In genomic region chr1:36157973-36158826, GRCh38 we compare ENCODE assay signal across 8 cellular contexts. TPM values are rescaled to one million over a fixed set of nuclear protein-coding genes. Genes with fewer than 3 reads are reported as not detected.
DNase-seq lines count a peak whose midpoint lies in the region; ATAC-seq, FAIRE-seq and TF ChIP-seq lines count a peak whose summit lies in the region.

No MANE protein-coding gene starts in this region.

- dilution Hi-C loops in IMR-90 (cut with HindIII; ENCODE audit: low sequenced_read_pairs, unreplicated experiment), result no loop called here

- H3K36me3 ChIP-seq in IMR-90 (ENCODE audit: control insufficient read depth, insufficient read depth, low read length) (peaks cover 15% of the 10 kb centered on the region), bronchial epithelial cell (ENCODE audit: control insufficient read depth, insufficient read depth, low read length) (peaks cover 3% of the 10 kb centered on the region), mucosa of stomach (ENCODE audit: control insufficient read depth, insufficient read depth, low read length) (no peaks in the 10 kb centered on the region)

- no peak for TF ChIP-seq EP300 in A549 (IDR thresholded peaks at IDR 0.05)

- H2AFZ ChIP-seq in IMR-90 (replicated peaks; ENCODE audit: low read length, poor library complexity), result no peak overlapping the region

- TF ChIP-seq RAD21 in A549 (conservative IDR thresholded peaks at IDR 0.05 in 1 of 2, IDR thresholded peaks at IDR 0.05 in 1 of 2), result no peak
- TF ChIP-seq RAD21 in IMR-90 (IDR thresholded peaks at IDR 0.05; ENCODE audit: low read length), result no peak

- peak overlapping the region; percentile 98 for H2AK5ac ChIP-seq in IMR-90 (ENCODE audit: low read depth, low read length)

- H3K4me1 ChIP-seq in A549 (peaks cover 64% of the 10 kb centered on the region), IMR-90 (ENCODE audit: control insufficient read depth, insufficient read depth, low read length) (peaks cover 27% of the 10 kb centered on the region), mucosa of stomach (ENCODE audit: control insufficient read depth, insufficient read depth, low read length) (peaks cover 59% of the 10 kb centered on the region)

- in situ Hi-C loops in IMR-90 (cut with MboI; ENCODE audit: low sequenced_read_pairs), result no loop called here

- H4K91ac ChIP-seq in IMR-90 (ENCODE audit: insufficient read depth, low read depth, low read length), result no peak overlapping the region

- FAIRE-seq in A549 (lab: Jason Lieb, UNC) (no peak), bronchial epithelial cell (lab: Jason Lieb, UNC) (no peak)

- intact Hi-C loops in IMR-90 (cut with micrococcal nuclease), result loop anchor here (5.0 kb wide), 1 partner anchor 44 kb away; no protein-coding TSS in a partner anchor

- H3K27me3 ChIP-seq in IMR-90 (ENCODE audit: control insufficient read depth, insufficient read depth, low read length) (no peaks in the 10 kb centered on the region), bronchial epithelial cell (ENCODE audit: control insufficient read depth, insufficient read depth, low read length) (no peaks in the 10 kb centered on the region), mucosa of stomach (ENCODE audit: control insufficient read depth, insufficient read depth, low read length) (no peaks in the 10 kb centered on the region)

- TF ChIP-seq POLR2A in A549 (IDR thresholded peaks at IDR 0.05; ENCODE audit: low read length) (no peak), IMR-90 (IDR thresholded peaks at IDR 0.05; ENCODE audit: low read depth, low read length) (no peak)

- BruUV-seq in IMR-90 (replicated peaks; lab: Mats Ljungman, UMichigan), result no TSS peak

- H3K9me3 ChIP-seq in A549, result no peaks in the 10 kb centered on the region
- no peaks in the 10 kb centered on the region for H3K9me3 ChIP-seq in IMR-90 (ENCODE audit: control insufficient read depth, insufficient read depth, low read length)
- H3K9me3 ChIP-seq in mucosa of stomach (ENCODE audit: control insufficient read depth, low read length), result no peaks in the 10 kb centered on the region

- H3K18ac ChIP-seq in IMR-90 (ENCODE audit: low read depth, low read length), result no peak overlapping the region

- no peak overlapping the region for H2BK20ac ChIP-seq in IMR-90 (ENCODE audit: low read depth, low read length)

- H3K27ac ChIP-seq in A549, result peak overlapping the region; percentile 98 to 99; a peak in 4 of 6 replicates
- peak overlapping the region; percentile 97 for H3K27ac ChIP-seq in IMR-90 (ENCODE audit: insufficient read depth, low read length)

- no peak overlapping the region for H4K5ac ChIP-seq in IMR-90 (ENCODE audit: low read depth, low read length)

- peaks cover 67% of the 10 kb centered on the region for H4K20me1 ChIP-seq in IMR-90 (ENCODE audit: insufficient read depth, low read length)

- H3K9ac ChIP-seq in IMR-90 (ENCODE audit: low read depth, low read length) (peak overlapping the region; percentile 99), mucosa of stomach (ENCODE audit: low read length) (peak overlapping the region; percentile 83)

- H3K4me3 ChIP-seq in A549 (peak overlapping the region; percentile 99), IMR-90 (ENCODE audit: insufficient read depth, low read depth, low read length) (peak overlapping the region; percentile 98), bronchial epithelial cell (ENCODE audit: low read depth, low read length) (peak overlapping the region; percentile 82), mucosa of stomach (ENCODE audit: low read length) (no peak overlapping the region)

- 73% methylated on average over 8 of the region's 9 CpGs for WGBS in A549 (ENCODE audit: missing lambda C conversion rate)
- 80% methylated on average over 2 of the region's 9 CpGs; no CpG with 5 or more reads in 1 of the 2 experiments for WGBS in IMR-90 (ENCODE audit: extremely low coverage in 2 of 2, insufficient read length in 1 of 2), 2 experiments

- H3K9me1 ChIP-seq in IMR-90 (ENCODE audit: insufficient read depth, low read length), result peaks cover 27% of the 10 kb centered on the region

- peak overlapping the region; percentile 99 for H2BK5ac ChIP-seq in IMR-90 (ENCODE audit: low read depth, low read length, poor library complexity, severe bottlenecking)

- peaks cover 6 to 53% of the 10 kb centered on the region in 2 experiments; a peak in 3 of 4 replicates for H3K79me1 ChIP-seq in IMR-90 (ENCODE audit: low read depth in 1 of 2, low read length in 2 of 2)

- H3K23ac ChIP-seq in IMR-90 (ENCODE audit: low read depth, low read length), result peak overlapping the region; percentile 96

- DNase-seq in A549 (ENCODE audit: low read depth in 1 of 2, low spot score in 1 of 2) (no peak), IMR-90 (no peak), bronchial epithelial cell (ENCODE audit: low read depth) (no peak), SIG-M5 treated with dmso at 0.1 percent for 504 hours (lab: John Stamatoyannopoulos, UW; ENCODE audit: unreplicated experiment) (no peak), NCI-H510A treated with DMSO at 0.1 percent for 48 hours (lab: John Stamatoyannopoulos, UW) (no peak), kidney glomerular epithelial cell (lab: John Stamatoyannopoulos, UW) (no peak)
- DNase-seq in stimulated activated CD4-positive, alpha-beta T cell treated with anti-CD3 and anti-CD28 coated beads, Interleukin-15, amount 100 ng/mL, for 24 hours, result no peak

- peak overlapping the region; percentile 71; the same call in 1 of the 2 replicates for H3K4ac ChIP-seq in IMR-90 (ENCODE audit: low read depth, low read length)

- 0 out of 2 replicates have a peak overlapping the region, but pooled peaks have one; percentile 26 for H3K56ac ChIP-seq in IMR-90 (ENCODE audit: extremely low read depth, insufficient read depth, low read length)

- no peak overlapping the region for H2BK15ac ChIP-seq in IMR-90 (ENCODE audit: low read depth, low read length)

- POLR2A ChIA-PET in A549 (lab: Yijun Ruan, JAX), result no interaction called here
- POLR2A ChIA-PET in IMR-90 (lab: Charles Lee; ENCODE audit: unreplicated experiment), result no interaction called here

- H3K4me2 ChIP-seq in A549 (peak overlapping the region; percentile 99), IMR-90 (ENCODE audit: low read depth, low read length) (peak overlapping the region; percentile 64)

- no peak overlapping the region for H2BK120ac ChIP-seq in IMR-90 (ENCODE audit: low read depth, low read length)

- CTCF ChIA-PET in A549 (lab: Yijun Ruan, JAX) (interaction anchor here (1.3 to 7.1 kb wide), 3 partner anchors 7 to 30 kb away, joined by 3 to 82 read pairs (median 12); partner anchors contain the start of gene TRAPPC3), IMR-90 (lab: Yijun Ruan, JAX) (interaction anchor here (0.6 to 2.3 kb wide), 2 partner anchors 30 to 156 kb away, joined by 8 to 10 read pairs; no protein-coding TSS in a partner anchor)

- H4K8ac ChIP-seq in IMR-90 (ENCODE audit: low read depth in 2 of 2, low read length in 2 of 2), result peak overlapping the region in 1 of 2 experiments; percentile 22; a peak in 1 of 4 replicates

- TF ChIP-seq CTCF in A549 (IDR thresholded peaks at IDR 0.05), result no peak
- TF ChIP-seq CTCF in IMR-90 (conservative IDR thresholded peaks at IDR 0.05; ENCODE audit: low read depth, low read length), result no peak
- TF ChIP-seq CTCF in bronchial epithelial cell (IDR thresholded peaks at IDR 0.05; ENCODE audit: insufficient read depth, low read length, severe bottlenecking), result no peak

- H2AK9ac ChIP-seq in IMR-90 (replicated peaks; ENCODE audit: low read depth, low read length, poor library complexity), result peak overlapping the region; percentile 100

- H3K14ac ChIP-seq in IMR-90 (replicated peaks; ENCODE audit: low read depth, low read length), result peak overlapping the region; percentile 57; the same call in 1 of the 2 replicates

- ATAC-seq in A549, result no peak
- ATAC-seq in IMR-90 (ENCODE audit: low read depth), result no peak

TF ChIP-seq in IMR-90, 13 proteins besides CTCF, POLR2A, EP300 and RAD21:
- TF ChIP-seq CEBPB (IDR thresholded peaks at IDR 0.05; ENCODE audit: low read depth, low read length) (no peak), MXI1 (IDR thresholded peaks at IDR 0.05; ENCODE audit: borderline replicate concordance, low read depth, low read length) (peak; percentile 54; the same call in 1 of the 2 replicates)

RNA-seq across cellular contexts. Expression of gene MAP7D1, which starts 2.2 kb away (rescaled TPM):
- polyA plus RNA-seq in A549 (2011; rRNA removed) (15.4 and 16.4 TPM in 2 replicates), A549 (2017; fragmentation: RNase III; extraction: RNeasy Plus Mini Kit Qiagen cat#74134 plus additional on column Dnase treatment) (74.9 to 79.0 TPM (median 75.0 TPM) in 3 replicates), IMR-90 (2012; rRNA removed) (81.9 and 83.2 TPM in 2 replicates)
- 65.2 and 90.0 TPM in 2 replicates for polyA plus RNA-seq in A549 (2012; cell fraction: cytosol; rRNA removed)
- polyA plus RNA-seq in A549 (2012; cell fraction: nucleus; rRNA removed), result 113 and 167 TPM in 2 replicates
- polyA minus RNA-seq in A549 (2011; rRNA and poly(A)+ RNA removed), result 15.5 and 28.3 TPM in 2 replicates
- total RNA-seq in IMR-90 (2012; rRNA removed) (30.8 and 32.3 TPM in 2 replicates), bronchial epithelial cell (54.5 and 75.1 TPM in 2 replicates)
- polyA plus RNA-seq in IMR-90 (2012; cell fraction: cytosol; rRNA removed), result 96.4 and 165 TPM in 2 replicates
- 182 and 323 TPM in 2 replicates for polyA plus RNA-seq in IMR-90 (2012; cell fraction: nucleus; rRNA removed; ENCODE audit: low replicate concordance)

RNA-seq across cellular contexts. Expression of gene TRAPPC3, which starts 8.9 kb away (rescaled TPM):
- polyA plus RNA-seq in A549 (2011; rRNA removed) (62.2 and 67.0 TPM in 2 replicates), A549 (2017; fragmentation: RNase III; extraction: RNeasy Plus Mini Kit Qiagen cat#74134 plus additional on column Dnase treatment) (103 to 109 TPM (median 105 TPM) in 3 replicates), IMR-90 (2012; rRNA removed) (63.5 and 77.8 TPM in 2 replicates)
- 69.5 and 75.1 TPM in 2 replicates for polyA plus RNA-seq in A549 (2012; cell fraction: cytosol; rRNA removed)
- polyA plus RNA-seq in A549 (2012; cell fraction: nucleus; rRNA removed), result 27.5 and 54.4 TPM in 2 replicates
- polyA minus RNA-seq in A549 (2011; rRNA and poly(A)+ RNA removed), result 16.7 and 17.4 TPM in 2 replicates
- total RNA-seq in IMR-90 (2012; rRNA removed) (76.0 and 101 TPM in 2 replicates), bronchial epithelial cell (86.8 and 105 TPM in 2 replicates)
- 67.3 and 70.8 TPM in 2 replicates for polyA plus RNA-seq in IMR-90 (2012; cell fraction: cytosol; rRNA removed)
- 31.1 and 62.4 TPM in 2 replicates for polyA plus RNA-seq in IMR-90 (2012; cell fraction: nucleus; rRNA removed; ENCODE audit: low replicate concordance)

RNA-seq across cellular contexts. Expression of gene COL8A2, which starts 33.2 kb away (rescaled TPM):
- polyA plus RNA-seq in A549 (2011; rRNA removed) (0.05 and 0.12 TPM in 2 replicates), A549 (2017; fragmentation: RNase III; extraction: RNeasy Plus Mini Kit Qiagen cat#74134 plus additional on column Dnase treatment) (0.07 to 0.16 TPM (median 0.12 TPM) in 3 replicates), IMR-90 (2012; rRNA removed) (0.83 and 1.1 TPM in 2 replicates)
- polyA plus RNA-seq in A549 (2012; cell fraction: cytosol; rRNA removed), result 0.05 and 0.09 TPM in 2 replicates
- polyA plus RNA-seq in A549 (2012; cell fraction: nucleus; rRNA removed), result 0.11 and 0.13 TPM in 2 replicates
- polyA minus RNA-seq in A549 (2011; rRNA and poly(A)+ RNA removed), result 0.08 and 0.10 TPM in 2 replicates
- total RNA-seq in IMR-90 (2012; rRNA removed) (0.54 and 0.56 TPM in 2 replicates), bronchial epithelial cell (1.6 and 3.3 TPM in 2 replicates)
- polyA plus RNA-seq in IMR-90 (2012; cell fraction: cytosol; rRNA removed), result 0.82 and 1.6 TPM in 2 replicates
- polyA plus RNA-seq in IMR-90 (2012; cell fraction: nucleus; rRNA removed; ENCODE audit: low replicate concordance), result 0.79 and 0.88 TPM in 2 replicates
